In genomic region chr1:179867493-179868330, GRCh38 we compare ENCODE assay signal across 8 cellular contexts. TPM values are rescaled to one million over a fixed set of nuclear protein-coding genes. Genes with fewer than 3 reads are reported as not detected.
A peak's percentile ranks its signal among the peaks of the same experiment; 100 is the strongest.
DNase-seq lines count a peak whose midpoint lies in the region; ATAC-seq, FAIRE-seq and TF ChIP-seq lines count a peak whose summit lies in the region.

No MANE protein-coding gene starts in this region.

- H3K4me1 ChIP-seq in upper lobe of right lung, result peaks cover 9% of the 10 kb centered on the region

- POLR2A ChIA-PET in activated B cell treated with CpG ODN at 0.5 μM for 24 hours (lab: Charles Lee), result interaction anchor here (1.1 kb wide), 1 partner anchor 16 kb away, joined by 5 read pairs; no protein-coding TSS in a partner anchor

- peaks cover 47% of the 10 kb centered on the region for H3K36me3 Mint-ChIP-seq in activated B cell treated with CpG ODN at 0.5 μM for 24 hours (ENCODE audit: low read depth)

- H3K27me3 Mint-ChIP-seq in activated B cell treated with CpG ODN at 0.5 μM for 24 hours, result no peaks in the 10 kb centered on the region

- H3K36me3 ChIP-seq in upper lobe of right lung, result peaks cover 59% of the 10 kb centered on the region

- ATAC-seq in activated B cell treated with CpG ODN at 0.5 μM for 24 hours (ENCODE audit: low read depth) (peak; percentile 71), upper lobe of right lung (peak; percentile 83)

- H3K27ac Mint-ChIP-seq in activated B cell treated with CpG ODN at 0.5 μM for 24 hours, result no peak overlapping the region

- no peak for TF ChIP-seq POLR2A in H54 (IDR thresholded peaks at IDR 0.05; ENCODE audit: low read depth, low read length)

- intact Hi-C loops in activated B cell treated with CpG ODN at 0.5 μM for 24 hours (cut with micrococcal nuclease), result loop anchor here (1.0 to 5.0 kb wide), 6 partner anchors 87 to 611 kb away; partner anchors contain the start of gene CEP350
- intact Hi-C loops in upper lobe of right lung (cut with DNase I), result no loop called here

- no peaks in the 10 kb centered on the region for H3K9me3 Mint-ChIP-seq in activated B cell treated with CpG ODN at 0.5 μM for 24 hours

- no peak overlapping the region for H3K27ac ChIP-seq in upper lobe of right lung

- CTCF ChIA-PET in activated B cell treated with CpG ODN at 0.5 μM for 24 hours (lab: Charles Lee), result interaction anchor here (0.6 to 8.4 kb wide), 31 partner anchors 9 to 323 kb away, joined by 3 to 101 read pairs (median 3); partner anchors contain the start of gene CEP350

- no peak overlapping the region for H3K4me3 ChIP-seq in upper lobe of right lung

- no peaks in the 10 kb centered on the region for H3K9me3 ChIP-seq in upper lobe of right lung

- H3K27me3 ChIP-seq in upper lobe of right lung, result no peaks in the 10 kb centered on the region

- peaks cover 16% of the 10 kb centered on the region for H3K4me1 Mint-ChIP-seq in activated B cell treated with CpG ODN at 0.5 μM for 24 hours

- peak; percentile 50 for TF ChIP-seq CTCF in activated B cell treated with CpG ODN at 0.5 μM for 24 hours (IDR thresholded peaks at IDR 0.05)
- TF ChIP-seq CTCF in upper lobe of right lung (IDR thresholded peaks at IDR 0.05), result peak; percentile 65

- DNase-seq in EH (ENCODE audit: low read depth) (peak; percentile 70), H54 (ENCODE audit: insufficient read length, low spot score) (peak; percentile 11), NCI-H146 treated with DMSO at 0.1 percent for 48 hours (lab: John Stamatoyannopoulos, UW; ENCODE audit: unreplicated experiment) (peak; percentile 18), activated B cell treated with CpG ODN at 0.5 μM for 24 hours (peak; percentile 34), midbrain (lab: John Stamatoyannopoulos, UW) (peak; percentile 10), upper lobe of right lung (no peak), cortex of kidney (lab: John Stamatoyannopoulos, UW) (no peak)
- peak; percentile 18 for DNase-seq in effector CD8-positive, alpha-beta T cell (lab: John Stamatoyannopoulos, UW)

- FAIRE-seq in H54 (lab: Jason Lieb, UNC), result peak; percentile 84

- H3K4me3 Mint-ChIP-seq in activated B cell treated with CpG ODN at 0.5 μM for 24 hours, result no peak overlapping the region

RNA-seq across cellular contexts. Expression of gene TOR1AIP2, which starts 9.9 kb away (rescaled TPM):
- total RNA-seq in activated B cell treated with CpG ODN at 0.5 μM for 24 hours, result 41.4 and 49.4 TPM in 2 replicates
- total RNA-seq in upper lobe of right lung, result 88.5 TPM

RNA-seq across cellular contexts. Expression of gene TOR1AIP1, which starts 14.4 kb away (rescaled TPM):
- total RNA-seq in activated B cell treated with CpG ODN at 0.5 μM for 24 hours (42.3 and 46.6 TPM in 2 replicates), upper lobe of right lung (68.8 TPM)

Comparison
In these comparisons a context has a peak if more than half of its experiments do, and no peak if none do; other contexts are left out.
1. DNase-seq: peak in EH (single experiment), H54 (single experiment), NCI-H146 treated with DMSO at 0.1 percent for 48 hours (single experiment), activated B cell treated with CpG ODN at 0.5 μM for 24 hours (single experiment), effector CD8-positive, alpha-beta T cell (single experiment) and midbrain (single experiment); none in upper lobe of right lung (single experiment) and cortex of kidney (single experiment).